1 cellular context compared by ENCODE assay signal in the genomic region with DNA sequence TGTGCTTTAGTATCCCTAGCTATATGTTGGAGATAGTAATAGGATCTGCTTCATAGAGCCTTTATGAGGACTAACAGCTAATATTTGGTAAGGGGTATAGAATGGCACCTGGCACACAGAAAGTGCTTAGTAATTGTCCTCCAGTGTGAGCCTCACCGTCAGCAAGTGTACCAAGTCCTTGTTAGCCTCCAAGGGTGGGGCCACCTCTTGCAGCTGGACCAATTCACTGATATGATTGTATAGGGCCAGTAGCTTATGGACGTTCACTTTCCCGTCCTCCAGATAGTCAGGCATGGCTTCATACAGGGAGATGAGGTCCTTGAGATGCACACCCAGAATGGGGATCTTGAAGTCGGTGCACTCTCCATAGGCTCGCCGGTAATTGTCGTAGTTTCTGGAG.
TF ChIP-seq lines count a peak whose summit lies in the region.

No MANE protein-coding gene starts in this region.

TF ChIP-seq in neural cell, 6 proteins besides CTCF, POLR2A, EP300 and RAD21 (continued from another document):
- TF ChIP-seq EZH2 (IDR thresholded peaks at IDR 0.05; ENCODE audit: borderline replicate concordance, insufficient read depth, low read length, poor library complexity, severe bottlenecking) (no peak), TAF1 (IDR thresholded peaks at IDR 0.05; ENCODE audit: low read depth) (no peak), REST (IDR thresholded peaks at IDR 0.05; ENCODE audit: borderline replicate concordance) (no peak)
